In the genomic region with DNA sequence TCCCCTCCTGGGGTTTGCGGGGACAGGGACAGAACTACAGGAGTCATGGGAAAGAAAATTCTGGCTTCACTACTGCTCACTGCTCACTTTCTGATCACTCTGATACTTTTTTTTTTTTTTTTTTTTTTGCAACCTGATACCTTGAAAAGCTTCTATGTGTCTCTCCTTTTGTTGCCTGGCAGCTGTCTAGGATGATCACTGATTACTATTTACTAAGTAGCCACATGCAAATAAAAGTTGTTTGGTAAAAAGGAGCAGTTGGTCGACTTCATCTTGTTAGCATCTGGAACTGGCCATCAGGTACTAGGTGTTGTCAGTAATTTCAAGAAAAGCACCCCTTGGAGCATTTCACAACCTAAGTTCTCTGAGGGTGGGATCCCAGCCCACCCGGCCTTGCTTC, we compare ENCODE assay signal across 3 cellular contexts.
DNase-seq lines count a peak whose midpoint lies in the region; ATAC-seq, FAIRE-seq and TF ChIP-seq lines count a peak whose summit lies in the region.
"Not testable (repeated sequence)": the region's sequence is repeated elsewhere in the genome, so short reads cannot be mapped to it uniquely, and the experiment has no call there.

No MANE protein-coding gene starts in this region.

- not testable (repeated sequence) for BruUV-seq in PC-3 (replicated peaks; lab: Mats Ljungman, UMichigan)

- not testable (repeated sequence) for TF ChIP-seq CTCF in PC-3 (conservative IDR thresholded peaks at IDR 0.05; ENCODE audit: low read depth, low read length)

- not testable (repeated sequence) for DNase-seq in PC-3

- peak; percentile 73 for FAIRE-seq in islet of Langerhans (lab: Jason Lieb, UNC)

- not testable (repeated sequence) for H3K27me3 ChIP-seq in PC-3 (ENCODE audit: low read length)

- not testable (repeated sequence) for H2AFZ ChIP-seq in PC-3 (ENCODE audit: low read length)

- not testable (repeated sequence) for H3K9me3 ChIP-seq in PC-3 (ENCODE audit: low read length)

- H3K4me2 ChIP-seq in PC-3 (ENCODE audit: low read length): not testable (repeated sequence)

- H3K4me3 ChIP-seq in PC-3 (ENCODE audit: low read length): not testable (repeated sequence)

- intact Hi-C loops in PC-3 (cut with micrococcal nuclease): not testable (repeated sequence)

- CTCF ChIA-PET in PC-3 (lab: Charles Lee): not testable (repeated sequence)

- POLR2A ChIA-PET in PC-3 (lab: Charles Lee; ENCODE audit: unreplicated experiment): not testable (repeated sequence)

- ATAC-seq in PC-3 (peak; percentile 55), SK-N-SH treated with all-trans-retinoic acid at 6 μM for 48 hours (peak; percentile 40; the same call in 2 of the 3 replicates)

- not testable (repeated sequence) for H3K27ac ChIP-seq in PC-3 (ENCODE audit: low read length)

- H3K9ac ChIP-seq in PC-3 (ENCODE audit: low read length): not testable (repeated sequence)

- not testable (repeated sequence) for H4K20me1 ChIP-seq in PC-3 (ENCODE audit: low read length)

- not testable (repeated sequence) for H3F3A ChIP-seq in PC-3 (ENCODE audit: low read length, unreplicated experiment)

- not testable (repeated sequence) for H3K9me2 ChIP-seq in PC-3 (replicated peaks; ENCODE audit: low read length)

- H3K36me3 ChIP-seq in PC-3 (ENCODE audit: low read depth, low read length): not testable (repeated sequence)

- not testable (repeated sequence) for H3K79me2 ChIP-seq in PC-3 (ENCODE audit: low read length)

- not testable (repeated sequence) for H3K4me1 ChIP-seq in PC-3 (ENCODE audit: insufficient read depth, low read length)
